Comparison of ENCODE assay signal across 17 cellular contexts in the genomic region with DNA sequence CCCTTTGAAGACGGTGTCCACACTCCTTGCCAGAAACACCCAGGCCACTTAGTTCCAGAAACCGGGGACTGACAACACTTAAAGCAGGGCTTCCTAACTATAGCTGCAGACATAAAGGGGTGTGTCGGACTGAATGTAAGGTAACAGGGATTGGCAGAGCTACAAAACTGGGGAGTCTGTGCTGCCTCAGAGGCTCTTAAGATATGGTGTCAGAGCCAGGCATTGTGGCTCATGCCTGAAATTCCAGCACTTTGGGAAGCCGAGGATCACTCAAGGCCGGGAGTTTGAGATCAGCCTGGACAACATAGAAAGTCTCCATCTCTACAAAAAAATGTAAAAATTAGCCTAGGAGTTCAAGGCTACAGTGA. TPM values are rescaled to one million over a fixed set of nuclear protein-coding genes. Genes with fewer than 3 reads are reported as not detected.
"Had no signal": no experiment of that assay in that cellular context is flagged by ENCODE, and none has a peak within 500 bp of the region (broad histone marks: within the 10 kb centered on the region; RNA-seq: fewer than 3 reads in every experiment).

No MANE protein-coding gene starts in this region.

- H3K27me3 ChIP-seq: body of pancreas, sigmoid colon, spleen, suprapubic skin had no signal

- H3K9me3 ChIP-seq: body of pancreas, psoas muscle, sigmoid colon, spleen, suprapubic skin had no signal

- H3K4me1 ChIP-seq: body of pancreas, psoas muscle, suprapubic skin had no signal

- H3K27ac ChIP-seq: body of pancreas, coronary artery, psoas muscle, sigmoid colon, suprapubic skin had no signal

- DNase-seq: activated CD4-positive, alpha-beta T cell treated with anti-CD3 and anti-CD28 coated beads, Interleukin-2, amount 50 U/mL, for 4 hours; activated effector memory CD4-positive, alpha-beta T cell treated with Interleukin-2 at 50 U/mL for 16 hours; activated naive CD4-positive, alpha-beta T cell treated with anti-CD3 and anti-CD28 coated beads, Interleukin-2, amount 50 U/mL, for 16 hours; activated T-cell treated with anti-CD3 and anti-CD28 coated beads, Interleukin-2, amount 50 U/mL, for 1 hour; amniotic stem cell; effector CD4-positive, alpha-beta T cell; foreskin melanocyte; psoas muscle; sigmoid colon; spleen; T-helper 9 cell had no signal

- H3K4me3 ChIP-seq: body of pancreas, coronary artery, psoas muscle, sigmoid colon, spleen, suprapubic skin had no signal

- ATAC-seq: activated CD4-positive, CD25-positive, alpha-beta regulatory T cell treated with anti-CD3 and anti-CD28 coated beads, Interleukin-2, amount 50 U/mL, for 24 hours; body of pancreas; psoas muscle had no signal

RNA-seq across cellular contexts. Expression of a gene that starts 14.2 kb away (rescaled TPM):
- total RNA-seq: SK-MEL-5 had no signal
- polyA plus RNA-seq: fibroblast of lung had no signal
